Comparison of ENCODE assay signal across 17 cellular contexts in the genomic region with DNA sequence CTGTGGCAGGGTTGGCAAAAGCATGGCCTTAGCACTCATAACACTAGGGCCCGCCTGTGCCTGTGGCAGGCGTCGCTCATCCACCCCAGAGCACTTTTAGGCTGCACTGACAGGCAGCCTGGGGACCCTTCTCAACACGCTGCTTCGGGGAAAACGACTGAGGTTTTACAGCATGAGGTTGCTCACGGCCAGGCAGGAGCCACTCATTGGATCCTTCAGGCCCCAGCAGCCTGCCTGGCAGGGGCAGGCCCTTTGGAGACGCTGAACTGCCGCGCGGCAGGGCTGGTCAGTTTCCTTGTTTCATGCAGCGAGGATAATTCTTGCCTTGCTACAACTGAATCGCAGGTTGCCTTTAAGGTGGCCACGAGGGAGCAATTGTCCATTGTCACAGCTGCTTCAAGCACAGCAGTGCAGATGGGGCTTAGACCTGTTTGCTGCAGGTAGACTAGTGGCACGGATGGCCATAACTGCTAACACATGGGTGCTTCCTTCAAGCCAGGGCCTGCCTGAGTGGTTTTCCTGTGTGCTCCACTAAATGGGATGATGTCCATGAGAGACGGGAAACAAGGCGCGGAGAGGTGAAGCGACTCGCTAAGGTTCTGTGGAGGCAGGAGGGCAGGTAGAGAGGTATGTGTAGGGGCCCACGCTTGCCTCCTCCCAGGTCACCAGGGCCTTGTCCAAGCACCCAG. TPM values are rescaled to one million over a fixed set of nuclear protein-coding genes. Genes with fewer than 3 reads are reported as not detected.
DNase-seq lines count a peak whose midpoint lies in the region; ATAC-seq and TF ChIP-seq lines count a peak whose summit lies in the region.
"Had no signal": no experiment of that assay in that cellular context is flagged by ENCODE, and none has a peak within 500 bp of the region (broad histone marks: within the 10 kb centered on the region; RNA-seq: fewer than 3 reads in every experiment).

No MANE protein-coding gene starts in this region.

- peaks cover 0 to 2% (median 0%) of the 10 kb centered on the region in 3 experiments; a peak in 4 of 7 replicates for H3K36me3 Mint-ChIP-seq in H9 (ENCODE audit: insufficient read depth in 1 of 3, low read depth in 3 of 3)
- no peaks in the 10 kb centered on the region for H3K36me3 Mint-ChIP-seq in activated CD4-positive, alpha-beta T cell treated with anti-CD3 and anti-CD28 coated beads, Interleukin-2, amount 10 ng/mL, durations not matched to agents 24 days and 14 days (ENCODE audit: low read depth)
- H3K36me3 Mint-ChIP-seq: CD8-positive, alpha-beta T cell had no signal

- no peak overlapping the region for H4K91ac ChIP-seq in H9 (ENCODE audit: insufficient read length, low read depth, low read length)

- no peak overlapping the region for H3K23ac ChIP-seq in H9 (ENCODE audit: insufficient read length, low read depth, low read length)

- no peak overlapping the region for H2AFZ ChIP-seq in H9 (ENCODE audit: low read length)
- H2AFZ ChIP-seq in hepatocyte, result no peak overlapping the region

- H4K20me1 ChIP-seq in H9 (ENCODE audit: control insufficient read depth, insufficient read depth, insufficient read length) (no peaks in the 10 kb centered on the region), hepatocyte (ENCODE audit: insufficient read depth, poor library complexity, severe bottlenecking) (no peaks in the 10 kb centered on the region)

- H3K9me3 ChIP-seq in H9 (ENCODE audit: control insufficient read depth, low read depth, low read length) (no peaks in the 10 kb centered on the region), SJSA1 (replicated peaks) (no peaks in the 10 kb centered on the region), hepatocyte (ENCODE audit: low read depth) (no peaks in the 10 kb centered on the region), prostate gland (no peaks in the 10 kb centered on the region)
- H3K9me3 ChIP-seq: heart left ventricle, psoas muscle had no signal

- DNase-seq in H9 (no peak), SJSA1 (ENCODE audit: low read depth in 1 of 2, low spot score in 2 of 2) (no peak), hepatocyte (ENCODE audit: low spot score) (no peak), prostate gland (ENCODE audit: low spot score) (no peak), DMS114 treated with DMSO at 0.1 percent for 48 hours (lab: John Stamatoyannopoulos, UW; ENCODE audit: unreplicated experiment) (no peak)
- DNase-seq in activated CD4-positive, alpha-beta T cell treated with anti-CD3 and anti-CD28 coated beads, Interleukin-2, amount 10 ng/mL, durations not matched to agents 24 days and 14 days, result no peak
- DNase-seq: activated CD4-positive, alpha-beta T cell treated with anti-CD3 and anti-CD28 coated beads for 36 hours; activated gamma-delta T cell; CD8-positive, alpha-beta T cell; DMS79 treated with DMSO at 0.1 percent for 48 hours; HFFc6; NCI-H446; stimulated activated CD4-positive, alpha-beta T cell treated with anti-CD3 and anti-CD28 coated beads, Interleukin-12 subunit alpha, Interleukin-12 subunit beta, amount 100 ng/mL, for 4 hours had no signal

- H3K14ac ChIP-seq in H9 (ENCODE audit: insufficient read depth, low read length), result no peak overlapping the region

- WGBS in H9 (ENCODE audit: extremely low coverage, insufficient read length, low lambda C conversion rate), result no CpG with 5 or more reads among the region's 21 CpGs
- 93% methylated on average over 21 of the region's 21 CpGs for WGBS in hepatocyte (ENCODE audit: low lambda C conversion rate, missing lambda C conversion rate)
- WGBS in prostate gland, result 82% methylated on average over 21 of the region's 21 CpGs

- H2BK15ac ChIP-seq in H9 (ENCODE audit: low read depth, low read length), result no peak overlapping the region

- no peaks in the 10 kb centered on the region for H3K9me2 ChIP-seq in hepatocyte (replicated peaks; ENCODE audit: insufficient read depth)

- H3K9me3 Mint-ChIP-seq in H9, result no peaks in the 10 kb centered on the region
- H3K9me3 Mint-ChIP-seq in activated CD4-positive, alpha-beta T cell treated with anti-CD3 and anti-CD28 coated beads, Interleukin-2, amount 10 ng/mL, durations not matched to agents 24 days and 14 days, result no peaks in the 10 kb centered on the region
- H3K9me3 Mint-ChIP-seq: CD8-positive, alpha-beta T cell; HFFc6 had no signal

- no peaks in the 10 kb centered on the region for H3K79me1 ChIP-seq in H9 (ENCODE audit: insufficient read depth, low read depth, low read length, poor library complexity, severe bottlenecking)

- no peak overlapping the region for H4K5ac ChIP-seq in H9 (ENCODE audit: insufficient read length, low read depth, low read length)

- H3K9ac ChIP-seq in H9 (ENCODE audit: extremely low read depth, insufficient read length, low read length), result no peak overlapping the region

- no peaks in the 10 kb centered on the region for H3K23me2 ChIP-seq in H9 (ENCODE audit: insufficient read length, low read depth, low read length, poor library complexity, severe bottlenecking)

- H2BK5ac ChIP-seq in H9 (ENCODE audit: insufficient read length, low read length), result no peak overlapping the region

- H2BK12ac ChIP-seq in H9 (ENCODE audit: insufficient read length, low read depth, low read length), result no peak overlapping the region

- H2AK5ac ChIP-seq in H9 (ENCODE audit: insufficient read length, low read length), result no peak overlapping the region

- no peaks in the 10 kb centered on the region; the same call in 1 of the 2 replicates for H3K4me1 ChIP-seq in H9 (ENCODE audit: insufficient read depth, low read length)
- peaks cover 77% of the 10 kb centered on the region for H3K4me1 ChIP-seq in SJSA1 (replicated peaks)
- peaks cover 8% of the 10 kb centered on the region for H3K4me1 ChIP-seq in hepatocyte (ENCODE audit: insufficient read depth)
- H3K4me1 ChIP-seq in prostate gland (replicated peaks), result no peaks in the 10 kb centered on the region
- H3K4me1 ChIP-seq: psoas muscle had no signal

- no peak overlapping the region for H2BK120ac ChIP-seq in H9 (ENCODE audit: low read depth, low read length, poor library complexity, severe bottlenecking)

- TF ChIP-seq CTCF in H9 (conservative IDR thresholded peaks at IDR 0.05), result no peak
- TF ChIP-seq CTCF in hepatocyte (IDR thresholded peaks at IDR 0.05; ENCODE audit: poor library complexity), result no peak
- TF ChIP-seq CTCF in prostate gland (IDR thresholded peaks at IDR 0.05), result no peak

- no peaks in the 10 kb centered on the region for H3K27me3 ChIP-seq in H9 (ENCODE audit: insufficient read depth, low read length)
- no peaks in the 10 kb centered on the region for H3K27me3 ChIP-seq in SJSA1 (replicated peaks)
- no peaks in the 10 kb centered on the region for H3K27me3 ChIP-seq in hepatocyte
- no peaks in the 10 kb centered on the region for H3K27me3 ChIP-seq in prostate gland (replicated peaks; ENCODE audit: insufficient read depth)
- H3K27me3 ChIP-seq: heart left ventricle had no signal

- no peak overlapping the region for H3K4me3 ChIP-seq in SJSA1
- H3K4me3 ChIP-seq in hepatocyte, result no peak overlapping the region
- H3K4me3 ChIP-seq in prostate gland, result no peak overlapping the region
- H3K4me3 ChIP-seq: heart left ventricle, psoas muscle had no signal

- H3K4me3 Mint-ChIP-seq in H9, result no peak overlapping the region
- no peak overlapping the region for H3K4me3 Mint-ChIP-seq in activated CD4-positive, alpha-beta T cell treated with anti-CD3 and anti-CD28 coated beads, Interleukin-2, amount 10 ng/mL, durations not matched to agents 24 days and 14 days
- H3K4me3 Mint-ChIP-seq: activated CD4-positive, alpha-beta T cell treated with anti-CD3 and anti-CD28 coated beads for 36 hours; CD8-positive, alpha-beta T cell; HFFc6 had no signal

- ATAC-seq in HG03442 (IDR thresholded peaks at IDR 0.05; ENCODE audit: unreplicated experiment), result no peak
- ATAC-seq: activated CD4-positive, alpha-beta T cell treated with anti-CD3 and anti-CD28 coated beads for 36 hours; CD8-positive, alpha-beta T cell; psoas muscle; Right ventricle myocardium inferior had no signal

- H3K36me3 ChIP-seq in SJSA1 (peaks cover 15% of the 10 kb centered on the region), hepatocyte (replicated peaks; ENCODE audit: insufficient read depth, low read depth) (no peaks in the 10 kb centered on the region), prostate gland (no peaks in the 10 kb centered on the region)
- H3K36me3 ChIP-seq: heart left ventricle had no signal

- intact Hi-C loops in prostate gland (cut with DNase I), result no loop called here
- intact Hi-C loops in activated CD4-positive, alpha-beta T cell treated with anti-CD3 and anti-CD28 coated beads, Interleukin-2, amount 10 ng/mL, durations not matched to agents 24 days and 14 days (cut with micrococcal nuclease), result no loop called here

- H3K79me2 ChIP-seq in H9 (ENCODE audit: insufficient read depth, low read length) (no peaks in the 10 kb centered on the region), hepatocyte (no peaks in the 10 kb centered on the region)

- TF ChIP-seq POLR2A in prostate gland (IDR thresholded peaks at IDR 0.05), result no peak

- no peak overlapping the region for H2BK20ac ChIP-seq in H9 (ENCODE audit: low read depth, low read length, poor library complexity, severe bottlenecking)

- H3K18ac ChIP-seq in H9 (ENCODE audit: insufficient read length, low read depth, low read length), result no peak overlapping the region

- H3K27me3 Mint-ChIP-seq in H9 (ENCODE audit: low read depth), result peaks cover 1% of the 10 kb centered on the region
- H3K27me3 Mint-ChIP-seq in activated CD4-positive, alpha-beta T cell treated with anti-CD3 and anti-CD28 coated beads, Interleukin-2, amount 10 ng/mL, durations not matched to agents 24 days and 14 days, result no peaks in the 10 kb centered on the region
- H3K27me3 Mint-ChIP-seq: activated CD4-positive, alpha-beta T cell treated with anti-CD3 and anti-CD28 coated beads for 36 hours had no signal

- no peak overlapping the region for H3K27ac ChIP-seq in H9 (ENCODE audit: insufficient read length, low read depth, low read length)
- peak overlapping the region; percentile 57; the same call in 1 of the 2 replicates for H3K27ac ChIP-seq in SJSA1
- peak overlapping the region; percentile 58 for H3K27ac ChIP-seq in hepatocyte
- peak overlapping the region; percentile 6 to 49 for H3K27ac ChIP-seq in prostate gland
- H3K27ac ChIP-seq: heart left ventricle, psoas muscle had no signal

- no peak overlapping the region for H3K4ac ChIP-seq in H9 (ENCODE audit: low read depth, low read length)

- H3K27ac Mint-ChIP-seq in H9, result peak overlapping the region in 2 of 3 experiments; percentile 57 to 62; a peak in 3 of 7 replicates
- H3K27ac Mint-ChIP-seq in activated CD4-positive, alpha-beta T cell treated with anti-CD3 and anti-CD28 coated beads, Interleukin-2, amount 10 ng/mL, durations not matched to agents 24 days and 14 days, result no peak overlapping the region
- H3K27ac Mint-ChIP-seq: activated CD4-positive, alpha-beta T cell treated with anti-CD3 and anti-CD28 coated beads for 36 hours; CD8-positive, alpha-beta T cell; HFFc6 had no signal

- no peak overlapping the region for H4K8ac ChIP-seq in H9 (replicated peaks; ENCODE audit: insufficient read length, low read depth, low read length)

- H3T11ph ChIP-seq in H9 (ENCODE audit: low read length), result no peak overlapping the region

- H3K4me2 ChIP-seq in H9 (ENCODE audit: insufficient read depth, insufficient read length, low read length), result no peak overlapping the region
- no peak overlapping the region for H3K4me2 ChIP-seq in hepatocyte

- H3K56ac ChIP-seq in H9 (ENCODE audit: insufficient read length, low read depth, low read length), result no peak overlapping the region

- H3K4me1 Mint-ChIP-seq in H9, result peaks cover 33 to 37% of the 10 kb centered on the region in 2 experiments
- peaks cover 3% of the 10 kb centered on the region for H3K4me1 Mint-ChIP-seq in activated CD4-positive, alpha-beta T cell treated with anti-CD3 and anti-CD28 coated beads, Interleukin-2, amount 10 ng/mL, durations not matched to agents 24 days and 14 days
- H3K4me1 Mint-ChIP-seq: activated CD4-positive, alpha-beta T cell treated with anti-CD3 and anti-CD28 coated beads for 36 hours had no signal

RNA-seq across cellular contexts. Expression of a gene that starts 49.9 kb away (rescaled TPM):
- total RNA-seq in H9 (2021), result 58.9 and 60.2 TPM in 2 replicates
- 120 and 160 TPM in 2 replicates for total RNA-seq in SJSA1 (2014; rRNA removed; shearing (Covaris generic))
- 35.7 and 48.3 TPM in 2 replicates for total RNA-seq in hepatocyte
- polyA plus RNA-seq in hepatocyte, result 34.9 and 46.7 TPM in 2 replicates
- total RNA-seq in prostate gland, result 100 to 1,000 TPM in 1 of 2 donors, 10 to 100 TPM in 1; 69.0 to 233 TPM
- 20.1 and 22.0 TPM in 2 replicates for total RNA-seq in activated CD4-positive, alpha-beta T cell treated with anti-CD3 and anti-CD28 coated beads, Interleukin-2, amount 10 ng/mL, durations not matched to agents 24 days and 14 days
